36 cellular contexts compared by ENCODE assay signal in the genomic region with DNA sequence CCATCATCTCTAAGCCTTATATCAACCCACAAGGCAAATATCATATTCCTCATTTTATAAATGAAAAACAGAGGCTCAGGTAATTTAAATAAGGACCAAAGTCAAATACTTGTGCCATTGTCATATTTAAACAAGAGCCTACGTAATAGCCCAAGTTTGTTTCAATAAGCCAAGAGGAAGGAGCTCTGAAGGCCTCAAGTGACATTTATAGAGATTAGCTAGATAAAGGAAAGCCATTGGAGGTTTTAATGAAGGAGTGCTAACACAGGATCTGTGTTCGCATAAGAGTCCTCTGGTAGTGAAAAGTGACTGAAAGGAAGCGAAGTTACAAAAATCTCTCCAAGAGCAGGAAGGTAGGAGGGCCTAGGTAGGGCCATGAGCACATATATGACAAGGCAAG.
"Had no signal": no experiment of that assay in that cellular context is flagged by ENCODE, and none has a peak within 500 bp of the region (broad histone marks: within the 10 kb centered on the region; RNA-seq: fewer than 3 reads in every experiment).

No MANE protein-coding gene starts in this region.

- H3K27ac ChIP-seq: ascending aorta, VCaP had no signal

- DNase-seq: activated B cell treated with CpG ODN at 0.5 μM for 24 hours; activated CD4-positive, alpha-beta memory T cell treated with anti-CD3 and anti-CD28 coated beads for 36 hours; activated CD4-positive, alpha-beta T cell treated with anti-CD3 and anti-CD28 coated beads for 4 hours; activated CD4-positive, alpha-beta T cell treated with anti-CD3 and anti-CD28 coated beads, Interleukin-2, amount 10 ng/mL, durations not matched to agents 24 days and 14 days; activated CD4-positive, alpha-beta T cell treated with anti-CD3 and anti-CD28 coated beads, Interleukin-2, amount 50 U/mL, for 1 hour; activated CD4-positive, alpha-beta T cell treated with anti-CD3 and anti-CD28 coated beads, Interleukin-2, amount 50 U/mL, for 4 hours; activated CD4-positive, CD25-positive, alpha-beta regulatory T cell treated with anti-CD3 and anti-CD28 coated beads, Interleukin-2, amount 50 U/mL, for 72 hours; activated CD8-positive, alpha-beta memory T cell treated with anti-CD3 and anti-CD28 coated beads, Interleukin-2, amount 50 U/mL, for 4 hours; activated CD8-positive, alpha-beta T cell treated with anti-CD3 and anti-CD28 coated beads for 36 hours; activated effector memory CD4-positive, alpha-beta T cell treated with anti-CD3 and anti-CD28 coated beads, Interleukin-2, amount 50 U/mL, for 16 hours; activated gamma-delta T cell treated with Interleukin-2 at 50 U/mL for 16 hours; activated naive CD4-positive, alpha-beta T cell; activated naive CD4-positive, alpha-beta T cell treated with anti-CD3 and anti-CD28 coated beads for 36 hours; activated naive CD4-positive, alpha-beta T cell treated with anti-CD3 and anti-CD28 coated beads, Interleukin-2, amount 50 U/mL, for 16 hours; activated naive CD8-positive, alpha-beta T cell treated with anti-CD3 and anti-CD28 coated beads for 36 hours; activated T-cell treated with anti-CD3 and anti-CD28 coated beads for 4 hours; activated T-cell treated with anti-CD3 and anti-CD28 coated beads, Interleukin-2, amount 50 U/mL, for 1 hour; activated T-cell treated with anti-CD3 and anti-CD28 coated beads, Interleukin-2, amount 50 U/mL, for 4 hours; activated T-cell treated with anti-CD3 and anti-CD28 coated beads, Interleukin-2, amount 50 U/mL, for 72 hours; amygdala; anterior cingulate cortex; caudate nucleus; cerebellar nuclear complex; T-helper 1 cell; T-helper 2 cell; T-helper 9 cell had no signal

- H3K4me3 ChIP-seq: ascending aorta had no signal

- ATAC-seq: activated CD8-positive, alpha-beta T cell treated with anti-CD3 and anti-CD28 coated beads for 36 hours; activated naive CD4-positive, alpha-beta T cell treated with anti-CD3 and anti-CD28 coated beads, Interleukin-2, amount 50 U/mL, for 72 hours; activated T-cell treated with anti-CD3 and anti-CD28 coated beads, Interleukin-2, amount 50 U/mL, for 4 hours; activated T-cell treated with anti-CD3 and anti-CD28 coated beads, Interleukin-2, amount 50 U/mL, for 72 hours; activated T-helper 17 cell treated with anti-CD3 and anti-CD28 coated beads, Interleukin-2, amount 50 U/mL, for 72 hours had no signal

- H3K4me1 Mint-ChIP-seq: activated B cell treated with CpG ODN at 0.5 μM for 24 hours; activated CD4-positive, alpha-beta T cell treated with anti-CD3 and anti-CD28 coated beads, Interleukin-2, amount 10 ng/mL, durations not matched to agents 24 days and 14 days; activated naive CD8-positive, alpha-beta T cell treated with anti-CD3 and anti-CD28 coated beads for 36 hours; activated T-helper 17 cell treated with anti-CD3 and anti-CD28 coated beads, Interleukin-2, amount 50 U/mL, for 72 hours; central memory CD8-positive, alpha-beta T cell had no signal

- H3K9me3 ChIP-seq: ascending aorta had no signal

- H3K4me1 ChIP-seq: ascending aorta had no signal

- FAIRE-seq: TTC549 had no signal

- H3K27ac Mint-ChIP-seq: activated B cell treated with CpG ODN at 0.5 μM for 24 hours; activated CD4-positive, alpha-beta memory T cell treated with anti-CD3 and anti-CD28 coated beads for 36 hours; activated CD4-positive, alpha-beta T cell treated with anti-CD3 and anti-CD28 coated beads, Interleukin-2, amount 10 ng/mL, durations not matched to agents 24 days and 14 days; activated CD8-positive, alpha-beta T cell treated with anti-CD3 and anti-CD28 coated beads for 36 hours; activated naive CD4-positive, alpha-beta T cell treated with anti-CD3 and anti-CD28 coated beads for 36 hours; activated naive CD4-positive, alpha-beta T cell treated with anti-CD3 and anti-CD28 coated beads, Interleukin-2, amount 50 U/mL, for 72 hours; activated naive CD8-positive, alpha-beta T cell treated with anti-CD3 and anti-CD28 coated beads for 36 hours; activated T-cell treated with anti-CD3 and anti-CD28 coated beads, Interleukin-2, amount 50 U/mL, for 72 hours; activated T-helper 1 cell treated with anti-CD3 and anti-CD28 coated beads, Interleukin-12 subunit alpha, Interleukin-12 subunit beta, Interleukin-2, Interleukin-4 antibody, amounts not matched to agents 30 ng/mL and 10 ng/mL and 1 ng/mL, durations not matched to agents 14 hours and 24 hours and 36 hours; activated T-helper 17 cell treated with anti-CD3 and anti-CD28 coated beads, Interleukin-2, amount 50 U/mL, for 72 hours; brain; T-helper 1 cell treated with Interleukin-12 subunit alpha and Interleukin-12 subunit beta and Interleukin-4 antibody, amounts not matched to agents 30 μg/mL and 1 μg/mL, for 36 hours; T-helper 2 cell treated with Interferon-gamma antibody and Interleukin-4, amounts not matched to agents 5 μg/mL and 100 μg/mL, for 36 hours had no signal

- H3K27me3 ChIP-seq: ascending aorta had no signal

- H3K36me3 Mint-ChIP-seq: activated CD4-positive, alpha-beta memory T cell treated with anti-CD3 and anti-CD28 coated beads for 36 hours; activated naive CD4-positive, alpha-beta T cell treated with anti-CD3 and anti-CD28 coated beads, Interleukin-2, amount 50 U/mL, for 72 hours; activated naive CD8-positive, alpha-beta T cell treated with anti-CD3 and anti-CD28 coated beads for 36 hours; brain had no signal

- H3K4me3 Mint-ChIP-seq: activated B cell treated with CpG ODN at 0.5 μM for 24 hours; activated CD4-positive, alpha-beta memory T cell treated with anti-CD3 and anti-CD28 coated beads for 36 hours; activated CD4-positive, alpha-beta T cell treated with anti-CD3 and anti-CD28 coated beads, Interleukin-2, amount 10 ng/mL, durations not matched to agents 24 days and 14 days; activated CD8-positive, alpha-beta T cell treated with anti-CD3 and anti-CD28 coated beads for 36 hours; activated naive CD4-positive, alpha-beta T cell treated with anti-CD3 and anti-CD28 coated beads for 36 hours; activated naive CD8-positive, alpha-beta T cell treated with anti-CD3 and anti-CD28 coated beads for 36 hours; activated T-cell treated with anti-CD3 and anti-CD28 coated beads, Interleukin-2, amount 50 U/mL, for 4 hours; activated T-cell treated with anti-CD3 and anti-CD28 coated beads, Interleukin-2, amount 50 U/mL, for 72 hours; activated T-helper 1 cell treated with anti-CD3 and anti-CD28 coated beads, Interleukin-12 subunit alpha, Interleukin-12 subunit beta, Interleukin-2, Interleukin-4 antibody, amounts not matched to agents 30 ng/mL and 10 ng/mL and 1 ng/mL, durations not matched to agents 14 hours and 24 hours and 36 hours; activated T-helper 17 cell treated with anti-CD3 and anti-CD28 coated beads, Interleukin-2, amount 50 U/mL, for 72 hours; brain; central memory CD8-positive, alpha-beta T cell; T-helper 1 cell treated with Interleukin-12 subunit alpha and Interleukin-12 subunit beta and Interleukin-4 antibody, amounts not matched to agents 30 μg/mL and 1 μg/mL, for 36 hours; T-helper 2 cell treated with Interferon-gamma antibody and Interleukin-4, amounts not matched to agents 5 μg/mL and 100 μg/mL, for 36 hours had no signal

- H3K27me3 Mint-ChIP-seq: activated B cell treated with CpG ODN at 0.5 μM for 24 hours; activated CD4-positive, alpha-beta T cell treated with anti-CD3 and anti-CD28 coated beads, Interleukin-2, amount 10 ng/mL, durations not matched to agents 24 days and 14 days; activated CD8-positive, alpha-beta T cell treated with anti-CD3 and anti-CD28 coated beads for 36 hours; activated naive CD8-positive, alpha-beta T cell treated with anti-CD3 and anti-CD28 coated beads for 36 hours; central memory CD8-positive, alpha-beta T cell had no signal

- H3K36me3 ChIP-seq: ascending aorta had no signal

- H3K9me3 Mint-ChIP-seq: activated B cell treated with CpG ODN at 0.5 μM for 24 hours; activated CD4-positive, alpha-beta memory T cell treated with anti-CD3 and anti-CD28 coated beads for 36 hours; activated CD4-positive, alpha-beta T cell treated with anti-CD3 and anti-CD28 coated beads, Interleukin-2, amount 10 ng/mL, durations not matched to agents 24 days and 14 days; activated CD8-positive, alpha-beta T cell treated with anti-CD3 and anti-CD28 coated beads for 36 hours; activated naive CD4-positive, alpha-beta T cell treated with anti-CD3 and anti-CD28 coated beads for 36 hours; activated T-helper 1 cell treated with anti-CD3 and anti-CD28 coated beads, Interleukin-12 subunit alpha, Interleukin-12 subunit beta, Interleukin-2, Interleukin-4 antibody, amounts not matched to agents 30 ng/mL and 10 ng/mL and 1 ng/mL, durations not matched to agents 14 hours and 24 hours and 36 hours; T-helper 1 cell treated with Interleukin-12 subunit alpha and Interleukin-12 subunit beta and Interleukin-4 antibody, amounts not matched to agents 30 μg/mL and 1 μg/mL, for 36 hours; T-helper 2 cell treated with Interferon-gamma antibody and Interleukin-4, amounts not matched to agents 5 μg/mL and 100 μg/mL, for 36 hours had no signal
